ENCODE assay signal across 21 cellular contexts in genomic region chr7:148997497-148997896, GRCh38.
"Had no signal": no experiment of that assay in that cellular context is flagged by ENCODE, and none has a peak within 500 bp of the region (broad histone marks: within the 10 kb centered on the region; RNA-seq: fewer than 3 reads in every experiment).

No MANE protein-coding gene starts in this region.

- H3K4me1 ChIP-seq: esophagus muscularis mucosa, foreskin keratinocyte, gastroesophageal sphincter, heart left ventricle, left lung, lower lobe of right lung had no signal

- FAIRE-seq: colon, endothelial cell of umbilical vein, frontal cortex had no signal

- H3K27me3 ChIP-seq: dorsolateral prefrontal cortex, foreskin keratinocyte, gastroesophageal sphincter, heart left ventricle, hepatocyte, left lung had no signal

- H3K27ac ChIP-seq: coronary artery, dorsolateral prefrontal cortex, esophagus muscularis mucosa, foreskin keratinocyte, gastroesophageal sphincter, heart left ventricle, hepatocyte, left lung, lower lobe of right lung had no signal

- ATAC-seq: foreskin keratinocyte, gastroesophageal sphincter, heart left ventricle, left cardiac atrium, left lung, left ventricle myocardium superior, lower lobe of right lung had no signal

- H3K79me2 ChIP-seq: hepatocyte had no signal

- DNase-seq: dermis blood vessel endothelial cell; dorsolateral prefrontal cortex; effector CD4-positive, alpha-beta T cell; effector memory CD4-positive, alpha-beta T cell; foreskin keratinocyte; heart left ventricle; hypothalamus; immature natural killer cell; islet precursor cell; left cardiac atrium; left lung; left ventricle myocardium superior; lower lobe of right lung; mesenchymal stem cell had no signal

- H3K4me3 ChIP-seq: coronary artery, dorsolateral prefrontal cortex, esophagus muscularis mucosa, gastroesophageal sphincter, heart left ventricle, hepatocyte, left lung, lower lobe of right lung had no signal

- H3K9me3 ChIP-seq: esophagus muscularis mucosa, gastroesophageal sphincter, heart left ventricle, left lung, lower lobe of right lung had no signal

- H3K4me2 ChIP-seq: hepatocyte had no signal

- H2AFZ ChIP-seq: hepatocyte had no signal
